In the genomic region with DNA sequence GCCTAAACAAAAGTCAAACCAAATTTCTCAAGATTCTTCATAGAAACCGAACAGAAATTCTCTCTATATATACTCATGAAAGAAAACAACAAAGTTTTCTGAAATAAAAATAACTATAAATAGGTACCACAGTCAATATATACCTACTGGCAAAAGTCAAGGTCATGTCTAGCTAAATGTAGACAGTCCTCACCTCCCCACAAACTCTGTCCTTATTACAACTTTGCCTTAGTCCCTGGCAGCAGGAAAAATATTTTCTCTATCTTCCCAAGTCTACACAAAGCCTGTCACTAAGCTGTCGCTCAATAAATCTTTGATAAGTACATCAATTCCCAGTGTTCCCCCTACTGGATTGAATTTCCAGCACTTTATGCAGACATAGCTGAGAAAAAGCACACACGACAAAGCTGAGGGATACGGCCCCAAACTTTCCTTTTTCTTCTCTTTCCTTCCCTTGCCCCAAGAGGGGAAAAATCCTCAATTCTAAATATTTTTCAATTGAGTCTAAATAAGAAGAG, we compare ENCODE assay signal across 1 cellular context.
TF ChIP-seq lines count a peak whose summit lies in the region.

No MANE protein-coding gene starts in this region.

TF ChIP-seq in endothelial cell of umbilical vein, 7 proteins besides CTCF, POLR2A, EP300 and RAD21:
- no peak for TF ChIP-seq EZH2 (IDR thresholded peaks at IDR 0.05; ENCODE audit: borderline replicate concordance, low read depth, low read length, severe bottlenecking)
- TF ChIP-seq MYC (IDR thresholded peaks at IDR 0.05; ENCODE audit: low read depth, low read length), result no peak
- no peak for TF ChIP-seq MAX (IDR thresholded peaks at IDR 0.05; ENCODE audit: insufficient read depth, insufficient read length)
